1 cellular context compared by ENCODE assay signal in genomic region chr4:2417765-2418651, GRCh38.
TF ChIP-seq lines count a peak whose summit lies in the region.

ZFYVE28 (minus strand) TSS chr4:2418645; CDS start chr4:2418323, 322 bp downstream.

TF ChIP-seq in HepG2, 621 proteins besides CTCF, POLR2A, EP300 and RAD21 (continued from another document):
- TF ChIP-seq ZNF800 (CRISPR knock-in tag; IDR thresholded peaks at IDR 0.05) = peak; percentile 94; the same call in 1 of the 2 replicates
- peak; percentile 75 for TF ChIP-seq ZNF777 (CRISPR knock-in tag; IDR thresholded peaks at IDR 0.05)
- peak; percentile 23 for TF ChIP-seq ZNF687 (CRISPR knock-in tag; IDR thresholded peaks at IDR 0.05)
- no peak for TF ChIP-seq ZNF703 (CRISPR knock-in tag; IDR thresholded peaks at IDR 0.05; ENCODE audit: borderline replicate concordance)
- TF ChIP-seq ZNF280B (CRISPR knock-in tag; IDR thresholded peaks at IDR 0.05; ENCODE audit: borderline replicate concordance) = peak; percentile 49; the same call in 1 of the 2 replicates
- TF ChIP-seq NONO (IDR thresholded peaks at IDR 0.05) = no peak
- 0 out of 2 replicates have a peak, but pooled peaks have one; percentile 6 for TF ChIP-seq NONO (CRISPR knock-in tag; conservative IDR thresholded peaks at IDR 0.05)
- TF ChIP-seq MEIS2 (CRISPR knock-in tag; IDR thresholded peaks at IDR 0.05) = 0 out of 2 replicates have a peak, but pooled peaks have one; percentile 20
